Comparison of ENCODE assay signal across 26 cellular contexts in the genomic region with DNA sequence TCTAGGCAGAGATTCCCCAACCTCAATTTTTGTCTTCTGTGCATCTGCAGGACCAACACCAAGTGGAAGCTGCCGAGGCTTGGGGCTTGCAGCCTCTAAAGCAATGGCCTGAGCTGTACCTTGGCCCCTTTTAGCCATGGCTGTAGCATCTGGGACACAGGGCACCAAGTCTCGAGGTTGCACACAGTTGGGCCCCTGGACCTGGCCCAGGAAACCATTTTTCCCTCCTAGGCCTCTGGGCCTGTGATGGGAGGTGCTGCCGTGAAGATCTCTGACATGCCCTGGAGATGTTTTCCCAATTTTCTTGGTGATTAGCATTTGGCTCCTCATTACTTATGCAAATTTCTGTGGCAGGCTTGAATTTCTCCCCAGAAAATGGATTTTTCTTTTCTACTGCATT.
"Had no signal": no experiment of that assay in that cellular context is flagged by ENCODE, and none has a peak within 500 bp of the region (broad histone marks: within the 10 kb centered on the region; RNA-seq: fewer than 3 reads in every experiment).

No MANE protein-coding gene starts in this region.

- ATAC-seq: effector memory CD8-positive, alpha-beta T cell; esophagus mucosa; gastrocnemius medialis; heart right ventricle; left cardiac atrium; left lung; left ventricle myocardium superior; lower lobe of right lung; naive thymus-derived CD4-positive, alpha-beta T cell had no signal

- H3K27ac ChIP-seq: colonic mucosa, epithelial cell of prostate, esophagus squamous epithelium, gastrocnemius medialis, heart right ventricle, left lung, lower lobe of right lung had no signal

- H3K4me3 ChIP-seq: colonic mucosa, esophagus squamous epithelium, gastrocnemius medialis, heart right ventricle, left lung, lower lobe of right lung had no signal

- H3K36me3 ChIP-seq: colonic mucosa, esophagus squamous epithelium, gastrocnemius medialis, heart right ventricle, left lung, lower lobe of right lung had no signal

- H3K27me3 ChIP-seq: colonic mucosa, gastrocnemius medialis had no signal

- FAIRE-seq: endometrium, islet of Langerhans, keratinocyte had no signal

- DNase-seq: colonic mucosa; cortex of kidney; effector CD8-positive, alpha-beta T cell; effector memory CD8-positive, alpha-beta T cell; endodermal cell; erythroblast; esophagus squamous epithelium; foreskin fibroblast; foreskin melanocyte; gastrocnemius medialis; glutamatergic neuron; head of caudate nucleus; heart right ventricle; hippocampal formation; left cardiac atrium; left lung; left ventricle myocardium superior; lower lobe of right lung; mesendoderm; midbrain; naive thymus-derived CD4-positive, alpha-beta T cell had no signal

- H3K9me3 ChIP-seq: colonic mucosa, gastrocnemius medialis, lower lobe of right lung had no signal

- H3K4me1 ChIP-seq: colonic mucosa, esophagus squamous epithelium, gastrocnemius medialis, left lung, lower lobe of right lung had no signal
